27 cellular contexts compared by ENCODE assay signal in genomic region chr3:197000211-197000610, GRCh38. TPM values are rescaled to one million over a fixed set of nuclear protein-coding genes. Genes with fewer than 3 reads are reported as not detected.
DNase-seq lines count a peak whose midpoint lies in the region; FAIRE-seq and TF ChIP-seq lines count a peak whose summit lies in the region.
"Had no signal": no experiment of that assay in that cellular context is flagged by ENCODE, and none has a peak within 500 bp of the region (broad histone marks: within the 10 kb centered on the region; RNA-seq: fewer than 3 reads in every experiment).

No MANE protein-coding gene starts in this region.

- POLR2A ChIA-PET in RWPE1 (lab: Yijun Ruan, JAX; ENCODE audit: low non-redundant PET), result no interaction called here

- no peaks in the 10 kb centered on the region for H3K27me3 ChIP-seq in Karpas-422 (ENCODE audit: low read length)
- no peaks in the 10 kb centered on the region for H3K27me3 ChIP-seq in brain microvascular endothelial cell (replicated peaks)
- H3K27me3 ChIP-seq: BLaER1, body of pancreas, dorsolateral prefrontal cortex, MG63, thyroid gland had no signal

- CTCF ChIA-PET in RWPE1 (lab: Yijun Ruan, JAX), result interaction anchor here (1.2 kb wide), 1 partner anchor 30 kb away, joined by 6 read pairs; the partner anchor contains the start of gene MELTF

- H3K9me3 Mint-ChIP-seq in HFFc6, result no peaks in the 10 kb centered on the region
- H3K9me3 Mint-ChIP-seq: activated naive CD4-positive, alpha-beta T cell treated with anti-CD3 and anti-CD28 coated beads, Interleukin-2, amount 10 ng/mL, durations not matched to agents 7 days and 5 days; nephron had no signal

- H3K9ac ChIP-seq in kidney (ENCODE audit: low read length in 2 of 2) (no peak overlapping the region), Karpas-422 (ENCODE audit: low read length) (no peak overlapping the region)
- H3K9ac ChIP-seq: BLaER1 had no signal

- H2AFZ ChIP-seq in Karpas-422 (ENCODE audit: low read length), result no peak overlapping the region

- no peaks in the 10 kb centered on the region for H3K36me3 Mint-ChIP-seq in HFFc6 (ENCODE audit: low read depth)

- H3K27ac ChIP-seq in RWPE1 (peak overlapping the region; percentile 47), kidney (ENCODE audit: low read depth in 2 of 2, low read length in 2 of 2) (no peak overlapping the region), Karpas-422 (ENCODE audit: low read length) (no peak overlapping the region), brain microvascular endothelial cell (no peak overlapping the region)
- H3K27ac ChIP-seq: 22Rv1, BLaER1, body of pancreas, psoas muscle, thyroid gland had no signal

- no peak overlapping the region for H3K4me3 Mint-ChIP-seq in HFFc6

- no peak overlapping the region for H3K4me2 ChIP-seq in Karpas-422 (ENCODE audit: low read depth, low read length, poor library complexity, severe bottlenecking)
- H3K4me2 ChIP-seq: BLaER1 had no signal

- DNase-seq in DMS 273 (lab: John Stamatoyannopoulos, UW; ENCODE audit: unreplicated experiment) (peak; percentile 36), DMS 273 treated with DMSO at 0.1 percent for 48 hours (lab: John Stamatoyannopoulos, UW) (no peak), HFFc6 (peak; percentile 15), RWPE1 (ENCODE audit: low spot score) (peak; percentile 50), kidney (peak; percentile 18), Karpas-422 (no peak), brain microvascular endothelial cell (no peak)
- DNase-seq in stimulated activated CD4-positive, alpha-beta T cell treated with anti-CD3 and anti-CD28 coated beads, Interleukin-1b, Interleukin-23, amount 100 ng/mL, for 48 hours, result no peak
- DNase-seq: activated CD4-positive, alpha-beta T cell treated with anti-CD3 and anti-CD28 coated beads, Interleukin-2, amount 50 U/mL, for 4 hours; activated naive CD4-positive, alpha-beta T cell treated with anti-CD3 and anti-CD28 coated beads, Interleukin-2, amount 10 ng/mL, durations not matched to agents 7 days and 5 days; activated T-cell treated with anti-CD3 and anti-CD28 coated beads for 4 hours; DMS153; islet precursor cell; mesendoderm; MG63; NCI-H2029 treated with DMSO at 0.1 percent for 48 hours; NCI-H524 treated with DMSO at 0.1 percent for 48 hours; PC-3; psoas muscle; thyroid gland had no signal

- FAIRE-seq in kidney (lab: Jason Lieb, UNC), result no peak
- FAIRE-seq: GM19239, TTC549 had no signal

- H3K36me3 ChIP-seq in kidney (ENCODE audit: control insufficient read depth in 1 of 2, insufficient read depth in 2 of 2, low read length in 2 of 2), result no peaks in the 10 kb centered on the region
- no peaks in the 10 kb centered on the region for H3K36me3 ChIP-seq in Karpas-422 (ENCODE audit: insufficient read depth, low read length)
- H3K36me3 ChIP-seq in brain microvascular endothelial cell (replicated peaks), result no peaks in the 10 kb centered on the region
- H3K36me3 ChIP-seq: MG63, thyroid gland had no signal

- H4K20me1 ChIP-seq in Karpas-422 (ENCODE audit: insufficient read depth, low read depth, low read length), result no peaks in the 10 kb centered on the region
- H4K20me1 ChIP-seq: BLaER1 had no signal

- H3K4me1 ChIP-seq in kidney (ENCODE audit: control insufficient read depth in 1 of 2, insufficient read depth in 1 of 2, low read depth in 1 of 2, low read length in 2 of 2), result peaks cover 0 to 3% of the 10 kb centered on the region in 2 donors
- H3K4me1 ChIP-seq in Karpas-422 (ENCODE audit: low read length), result peaks cover 22% of the 10 kb centered on the region

- intact Hi-C loops in kidney (cut with DNase I), result no loop called here

- TF ChIP-seq CTCF in HFFc6 (IDR thresholded peaks at IDR 0.05) (no peak), RWPE1 (conservative IDR thresholded peaks at IDR 0.05; ENCODE audit: low read depth) (no peak), kidney (IDR thresholded peaks at IDR 0.05; ENCODE audit: borderline replicate concordance, extremely low read depth, insufficient read depth) (no peak), brain microvascular endothelial cell (IDR thresholded peaks at IDR 0.05; ENCODE audit: low read depth, low read length, missing control alignments) (no peak)

- H3K9me2 ChIP-seq in Karpas-422 (replicated peaks; ENCODE audit: insufficient read depth, low read length), result no peaks in the 10 kb centered on the region

- H3K27ac Mint-ChIP-seq in HFFc6, result no peak overlapping the region
- H3K27ac Mint-ChIP-seq: activated naive CD4-positive, alpha-beta T cell treated with anti-CD3 and anti-CD28 coated beads, Interleukin-2, amount 10 ng/mL, durations not matched to agents 7 days and 5 days had no signal

- peaks cover 2% of the 10 kb centered on the region for H3K27me3 Mint-ChIP-seq in HFFc6 (ENCODE audit: insufficient read depth)

- no peak overlapping the region for H3K4me3 ChIP-seq in kidney (ENCODE audit: low read length in 2 of 2)
- no peak overlapping the region for H3K4me3 ChIP-seq in Karpas-422 (ENCODE audit: low read length)
- no peak overlapping the region for H3K4me3 ChIP-seq in brain microvascular endothelial cell (ENCODE audit: low read depth, low read length)
- H3K4me3 ChIP-seq: BLaER1, body of pancreas, dorsolateral prefrontal cortex, MG63, psoas muscle, thyroid gland had no signal

- peaks cover 6% of the 10 kb centered on the region for H3K4me1 Mint-ChIP-seq in HFFc6 (ENCODE audit: low read depth)

- no peaks in the 10 kb centered on the region for H3K79me2 ChIP-seq in Karpas-422 (ENCODE audit: low read length)

- no peaks in the 10 kb centered on the region for H3K9me3 ChIP-seq in kidney (ENCODE audit: control insufficient read depth in 1 of 2, low read length in 2 of 2)
- no peaks in the 10 kb centered on the region for H3K9me3 ChIP-seq in Karpas-422 (ENCODE audit: low read length)
- H3K9me3 ChIP-seq: BLaER1, body of pancreas, psoas muscle, thyroid gland had no signal

- in situ Hi-C loops in brain microvascular endothelial cell (cut with HindIII; ENCODE audit: low pct_ligation_motif_present, low sequenced_read_pairs), result no loop called here

RNA-seq across cellular contexts. Expression of gene MELTF, which starts 29.4 kb away (rescaled TPM):
- 1 to 10 TPM; 1.1 to 3.8 (median 2.5) TPM for total RNA-seq in HFFc6 (2021; fragmentation: NEBNext Ultra II Directional; extraction: Animal tissue kit (Norgen Biotek cat#: 25700))
- total RNA-seq in kidney, result 8.7 TPM
- polyA plus RNA-seq in kidney (ENCODE audit: insufficient read depth, low read depth, low replicate concordance), result 6.1 TPM
- 0.07 and 0.43 TPM in 2 replicates for total RNA-seq in Karpas-422 (2014; rRNA removed; shearing (Covaris generic); ENCODE audit: low replicate concordance)

RNA-seq across cellular contexts. Expression of gene PIGZ, which starts 31.6 kb away (rescaled TPM):
- 1 to 10 TPM; 2.9 to 4.3 (median 3.7) TPM for total RNA-seq in HFFc6 (2021; fragmentation: NEBNext Ultra II Directional; extraction: Animal tissue kit (Norgen Biotek cat#: 25700))
- total RNA-seq in kidney, result 3.5 TPM
- polyA plus RNA-seq in kidney (ENCODE audit: insufficient read depth, low read depth, low replicate concordance), result 1.4 TPM
- 0.37 and 1.1 TPM in 2 replicates for total RNA-seq in Karpas-422 (2014; rRNA removed; shearing (Covaris generic); ENCODE audit: low replicate concordance)

RNA-seq across cellular contexts. Expression of gene NCBP2, which starts 57.9 kb away (rescaled TPM):
- 10 to 100 TPM; 73.6 to 82.2 (median 76.3) TPM for total RNA-seq in HFFc6 (2021; fragmentation: NEBNext Ultra II Directional; extraction: Animal tissue kit (Norgen Biotek cat#: 25700))
- total RNA-seq in kidney, result 59.9 TPM
- 46.1 TPM for polyA plus RNA-seq in kidney (ENCODE audit: insufficient read depth, low read depth, low replicate concordance)
- total RNA-seq in Karpas-422 (2014; rRNA removed; shearing (Covaris generic); ENCODE audit: low replicate concordance), result 73.0 and 81.8 TPM in 2 replicates

Comparison
In these comparisons a context has a peak if more than half of its experiments do, and no peak if none do; other contexts are left out.
1. DNase-seq: peak in DMS 273 (single experiment), HFFc6 (single experiment), RWPE1 (single experiment) and kidney (single experiment); none in DMS 273 treated with DMSO at 0.1 percent for 48 hours (single experiment), Karpas-422 (single experiment), brain microvascular endothelial cell (single experiment) and stimulated activated CD4-positive, alpha-beta T cell treated with anti-CD3 and anti-CD28 coated beads, Interleukin-1b, Interleukin-23, amount 100 ng/mL, for 48 hours (single experiment).